9 cellular contexts compared by ENCODE assay signal in genomic region chr11:90204832-90205646, GRCh38. TPM values are rescaled to one million over a fixed set of nuclear protein-coding genes. Genes with fewer than 3 reads are reported as not detected.
DNase-seq lines count a peak whose midpoint lies in the region; ATAC-seq and TF ChIP-seq lines count a peak whose summit lies in the region.
"Had no signal": no experiment of that assay in that cellular context is flagged by ENCODE, and none has a peak within 500 bp of the region (broad histone marks: within the 10 kb centered on the region; RNA-seq: fewer than 3 reads in every experiment).

No MANE protein-coding gene starts in this region.

- intact Hi-C loops in prostate gland (cut with DNase I): no loop called here

- peak; percentile 81 for TF ChIP-seq CTCF in GM12864 (IDR thresholded peaks at IDR 0.05; ENCODE audit: low read depth, low read length, missing control alignments)
- peak; percentile 80 for TF ChIP-seq CTCF in NB4 (IDR thresholded peaks at IDR 0.05; ENCODE audit: low read depth, low read length)
- peak; percentile 98 for TF ChIP-seq CTCF in fibroblast of pulmonary artery (IDR thresholded peaks at IDR 0.05; ENCODE audit: low read length, missing control alignments)
- TF ChIP-seq CTCF in prostate gland (IDR thresholded peaks at IDR 0.05): peak; percentile 56 to 71 (median 63)

- H3K4me3 ChIP-seq in GM12864 (ENCODE audit: low read depth, low read length): no peak overlapping the region
- no peak overlapping the region for H3K4me3 ChIP-seq in NB4 (ENCODE audit: low read depth, low read length)
- no peak overlapping the region for H3K4me3 ChIP-seq in fibroblast of pulmonary artery (replicated peaks; ENCODE audit: low read depth, low read length)
- H3K4me3 ChIP-seq in prostate gland: no peak overlapping the region
- H3K4me3 ChIP-seq: SJSA1 had no signal

- no peaks in the 10 kb centered on the region for H3K27me3 ChIP-seq in prostate gland (replicated peaks; ENCODE audit: insufficient read depth)
- H3K27me3 ChIP-seq: SJSA1 had no signal

- peak; percentile 75 for ATAC-seq in HG02571 (IDR thresholded peaks at IDR 0.05; ENCODE audit: unreplicated experiment)

- H3K36me3 ChIP-seq in prostate gland: no peaks in the 10 kb centered on the region

- no peak overlapping the region for H3K27ac ChIP-seq in prostate gland
- H3K27ac ChIP-seq: SJSA1 had no signal

- no peaks in the 10 kb centered on the region for H3K4me1 ChIP-seq in prostate gland (replicated peaks)
- H3K4me1 ChIP-seq: SJSA1 had no signal

- H3K9me3 ChIP-seq in prostate gland: no peaks in the 10 kb centered on the region
- H3K9me3 ChIP-seq: SJSA1 had no signal

- WGBS in prostate gland: 12% methylated on average over 3 of the region's 3 CpGs

- DNase-seq in AG20443 (ENCODE audit: low spot score): peak; percentile 50
- DNase-seq in GM12864 (ENCODE audit: low read depth): peak; percentile 27
- peak; percentile 68 for DNase-seq in NB4 (ENCODE audit: low read depth)
- DNase-seq in SW480 (ENCODE audit: low spot score): peak; percentile 50
- peak; percentile 80 for DNase-seq in fibroblast of pulmonary artery (ENCODE audit: low read depth)
- no peak for DNase-seq in prostate gland (ENCODE audit: low spot score)
- DNase-seq in activated effector memory CD4-positive, alpha-beta T cell treated with anti-CD3 and anti-CD28 coated beads, Interleukin-2, amount 50 U/mL, for 16 hours: no peak

- no peak for TF ChIP-seq POLR2A in NB4 (IDR thresholded peaks at IDR 0.05; ENCODE audit: extremely low read depth, insufficient read length)
- TF ChIP-seq POLR2A in prostate gland (IDR thresholded peaks at IDR 0.05): no peak

RNA-seq across cellular contexts. Expression of gene CHORDC1, which starts 17.8 kb away (rescaled TPM):
- total RNA-seq in prostate gland: 10 to 100 TPM; 32.0 to 45.8 TPM

Comparison
In these comparisons a context has a peak if more than half of its experiments do, and no peak if none do; other contexts are left out.
1. DNase-seq: peak in AG20443 (single experiment), GM12864 (single experiment), NB4 (single experiment), SW480 (single experiment) and fibroblast of pulmonary artery (single experiment); none in prostate gland (single experiment) and activated effector memory CD4-positive, alpha-beta T cell treated with anti-CD3 and anti-CD28 coated beads, Interleukin-2, amount 50 U/mL, for 16 hours (single experiment).
2. Peak in every context shown above with its lines, with median percentiles within 50 percentile points of each other: CTCF ChIP-seq.